Comparison of ENCODE assay signal across 17 cellular contexts in genomic region chr10:86082556-86082955, GRCh38.
DNase-seq lines count a peak whose midpoint lies in the region; ATAC-seq and TF ChIP-seq lines count a peak whose summit lies in the region.
"Had no signal": no experiment of that assay in that cellular context is flagged by ENCODE, and none has a peak within 500 bp of the region (broad histone marks: within the 10 kb centered on the region; RNA-seq: fewer than 3 reads in every experiment).

No MANE protein-coding gene starts in this region.

- no peaks in the 10 kb centered on the region for H3K9me3 ChIP-seq in right atrium auricular region
- H3K9me3 ChIP-seq: A549, BE2C had no signal

- intact Hi-C loops in Right ventricle myocardium superior (cut with DNase I) (no loop called here), posterior vena cava (cut with DNase I) (no loop called here)

- DNase-seq in right atrium auricular region (ENCODE audit: low spot score) (peak; percentile 48), Right ventricle myocardium superior (no peak), coronary artery (ENCODE audit: low spot score) (peak; percentile 46), posterior vena cava (ENCODE audit: low spot score) (peak; percentile 44), foreskin melanocyte (no peak), hippocampal formation (lab: John Stamatoyannopoulos, UW) (no peak), NCI-H2107 treated with DMSO at 0.1 percent for 48 hours (lab: John Stamatoyannopoulos, UW; ENCODE audit: unreplicated experiment) (no peak)
- DNase-seq: BE2C, COR-L47, DMS153, DMS79 treated with DMSO at 0.1 percent for 48 hours, EL, H7 had no signal

- no peak for ATAC-seq in Right ventricle myocardium superior (ENCODE audit: poor library complexity)
- ATAC-seq: A549; CD8-positive, alpha-beta T cell; GM23338; HepG2 had no signal

- no peaks in the 10 kb centered on the region for H3K27me3 ChIP-seq in right atrium auricular region
- H3K27me3 ChIP-seq: BE2C had no signal

- no peaks in the 10 kb centered on the region for H3K36me3 ChIP-seq in right atrium auricular region

- TF ChIP-seq CTCF in right atrium auricular region (IDR thresholded peaks at IDR 0.05) (no peak), coronary artery (IDR thresholded peaks at IDR 0.05) (no peak)

- H3K4me3 ChIP-seq in right atrium auricular region (no peak overlapping the region), coronary artery (no peak overlapping the region)
- H3K4me3 ChIP-seq: A549, GM23338 had no signal

- H3K4me1 ChIP-seq in right atrium auricular region, result no peaks in the 10 kb centered on the region
- H3K4me1 ChIP-seq: A549 had no signal

- H3K27ac ChIP-seq in right atrium auricular region (no peak overlapping the region), coronary artery (no peak overlapping the region)
- H3K27ac ChIP-seq: A549 had no signal

Comparison
In these comparisons a context has a peak if more than half of its experiments do, and no peak if none do; other contexts are left out.
1. DNase-seq: peak in right atrium auricular region (single experiment), coronary artery (single experiment) and posterior vena cava (single experiment); none in Right ventricle myocardium superior (single experiment), foreskin melanocyte (single experiment), hippocampal formation (0 of 2) and NCI-H2107 treated with DMSO at 0.1 percent for 48 hours (single experiment).